ENCODE assay signal across 22 cellular contexts in the genomic region with DNA sequence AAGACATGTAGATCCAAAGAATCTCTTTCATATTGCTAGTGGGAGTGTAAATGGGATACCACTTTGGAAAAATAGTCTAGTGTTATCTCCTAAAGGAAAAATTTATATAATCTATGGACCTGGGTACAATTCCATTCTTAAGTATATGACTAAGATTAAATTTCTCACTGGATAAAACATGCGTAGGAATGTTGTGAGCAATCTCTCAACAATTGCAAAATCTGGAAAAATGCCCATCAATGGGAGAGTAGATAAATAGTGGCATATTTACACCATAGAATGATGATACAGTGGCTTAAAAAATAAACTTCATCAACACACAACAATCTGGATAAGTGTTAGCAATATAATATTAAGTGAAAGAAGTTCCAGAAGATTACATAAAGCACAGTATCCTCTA.
DNase-seq lines count a peak whose midpoint lies in the region; ATAC-seq and TF ChIP-seq lines count a peak whose summit lies in the region.
"Had no signal": no experiment of that assay in that cellular context is flagged by ENCODE, and none has a peak within 500 bp of the region (broad histone marks: within the 10 kb centered on the region; RNA-seq: fewer than 3 reads in every experiment).

No MANE protein-coding gene starts in this region.

- TF ChIP-seq CTCF in RWPE2 (IDR thresholded peaks at IDR 0.05; ENCODE audit: poor library complexity, severe bottlenecking): no peak
- no peak for TF ChIP-seq CTCF in epithelial cell of esophagus (IDR thresholded peaks at IDR 0.05; ENCODE audit: insufficient read depth, low read depth, low read length, missing control alignments)

- ATAC-seq in RWPE2 (ENCODE audit: low read depth) (peak; percentile 86), HG03139 (IDR thresholded peaks at IDR 0.05; ENCODE audit: unreplicated experiment) (no peak), HG03159 (IDR thresholded peaks at IDR 0.05; ENCODE audit: unreplicated experiment) (no peak)
- ATAC-seq: activated naive CD8-positive, alpha-beta T cell treated with anti-CD3 and anti-CD28 coated beads, Interleukin-2, amount 50 U/mL, for 24 hours; lower lobe of right lung; natural killer cell had no signal

- H3K27me3 ChIP-seq in RWPE2 (ENCODE audit: insufficient read depth, poor library complexity, severe bottlenecking): no peaks in the 10 kb centered on the region
- H3K27me3 ChIP-seq: esophagus squamous epithelium, stomach had no signal

- DNase-seq in ELR (ENCODE audit: low read depth) (peak; percentile 85), RWPE2 (ENCODE audit: low spot score) (no peak), epithelial cell of esophagus (ENCODE audit: low read depth) (peak; percentile 84), myocyte (ENCODE audit: low read depth) (peak; percentile 51), NCI-H526 (lab: John Stamatoyannopoulos, UW) (no peak)
- no peak for DNase-seq in activated CD8-positive, alpha-beta memory T cell treated with anti-CD3 and anti-CD28 coated beads, Interleukin-2, amount 50 U/mL, for 48 hours
- DNase-seq: activated CD4-positive, alpha-beta T cell treated with anti-CD3 and anti-CD28 coated beads, Interleukin-2, amount 50 U/mL, for 4 hours; activated naive CD8-positive, alpha-beta T cell treated with anti-CD3 and anti-CD28 coated beads, Interleukin-2, amount 50 U/mL, for 24 hours; activated T-cell treated with anti-CD3 and anti-CD28 coated beads, Interleukin-2, amount 50 U/mL, for 48 hours; AML-193; Caco-2; dermis blood vessel endothelial cell; esophagus squamous epithelium; lower lobe of right lung; natural killer cell; NCI-H187; NCI-H446; stimulated activated CD4-positive, alpha-beta T cell treated with anti-CD3 and anti-CD28 coated beads, Interleukin-15, amount 100 ng/mL, for 24 hours; stomach had no signal

- H3K4me1 ChIP-seq in RWPE2 (ENCODE audit: insufficient read depth, poor library complexity, severe bottlenecking): peaks cover 40% of the 10 kb centered on the region
- H3K4me1 ChIP-seq: Caco-2, esophagus squamous epithelium, lower lobe of right lung, prostate gland, stomach had no signal

- no peaks in the 10 kb centered on the region for H3K36me3 ChIP-seq in RWPE2 (ENCODE audit: low read depth)
- H3K36me3 ChIP-seq: esophagus squamous epithelium, lower lobe of right lung, prostate gland, stomach had no signal

- H3K27ac ChIP-seq in RWPE2 (ENCODE audit: poor library complexity, severe bottlenecking): peak overlapping the region; percentile 86
- H3K27ac ChIP-seq: esophagus squamous epithelium, lower lobe of right lung, prostate gland, stomach had no signal

- no peak overlapping the region for H3K4me3 ChIP-seq in RWPE2 (ENCODE audit: severe bottlenecking)
- H3K4me3 ChIP-seq in epithelial cell of esophagus (ENCODE audit: low read length): no peak overlapping the region
- H3K4me3 ChIP-seq: esophagus squamous epithelium, lower lobe of right lung, prostate gland, stomach had no signal

- no peaks in the 10 kb centered on the region for H3K9me3 ChIP-seq in RWPE2 (ENCODE audit: severe bottlenecking)
- H3K9me3 ChIP-seq: Caco-2, esophagus squamous epithelium, lower lobe of right lung, prostate gland, stomach had no signal

Comparison
In these comparisons a context has a peak if more than half of its experiments do, and no peak if none do; other contexts are left out.
1. DNase-seq: peak in ELR (single experiment), epithelial cell of esophagus (single experiment) and myocyte (single experiment); none in RWPE2 (single experiment), activated CD8-positive, alpha-beta memory T cell treated with anti-CD3 and anti-CD28 coated beads, Interleukin-2, amount 50 U/mL, for 48 hours (single experiment) and NCI-H526 (0 of 2).